ENCODE assay signal across 1 cellular context in genomic region chr2:38620282-38620977, GRCh38.
TF ChIP-seq lines count a peak whose summit lies in the region.

No MANE protein-coding gene starts in this region.

TF ChIP-seq in HepG2, 621 proteins besides CTCF, POLR2A, EP300 and RAD21 (continued from another document and continues in another):
- TF ChIP-seq, protein P1, sequence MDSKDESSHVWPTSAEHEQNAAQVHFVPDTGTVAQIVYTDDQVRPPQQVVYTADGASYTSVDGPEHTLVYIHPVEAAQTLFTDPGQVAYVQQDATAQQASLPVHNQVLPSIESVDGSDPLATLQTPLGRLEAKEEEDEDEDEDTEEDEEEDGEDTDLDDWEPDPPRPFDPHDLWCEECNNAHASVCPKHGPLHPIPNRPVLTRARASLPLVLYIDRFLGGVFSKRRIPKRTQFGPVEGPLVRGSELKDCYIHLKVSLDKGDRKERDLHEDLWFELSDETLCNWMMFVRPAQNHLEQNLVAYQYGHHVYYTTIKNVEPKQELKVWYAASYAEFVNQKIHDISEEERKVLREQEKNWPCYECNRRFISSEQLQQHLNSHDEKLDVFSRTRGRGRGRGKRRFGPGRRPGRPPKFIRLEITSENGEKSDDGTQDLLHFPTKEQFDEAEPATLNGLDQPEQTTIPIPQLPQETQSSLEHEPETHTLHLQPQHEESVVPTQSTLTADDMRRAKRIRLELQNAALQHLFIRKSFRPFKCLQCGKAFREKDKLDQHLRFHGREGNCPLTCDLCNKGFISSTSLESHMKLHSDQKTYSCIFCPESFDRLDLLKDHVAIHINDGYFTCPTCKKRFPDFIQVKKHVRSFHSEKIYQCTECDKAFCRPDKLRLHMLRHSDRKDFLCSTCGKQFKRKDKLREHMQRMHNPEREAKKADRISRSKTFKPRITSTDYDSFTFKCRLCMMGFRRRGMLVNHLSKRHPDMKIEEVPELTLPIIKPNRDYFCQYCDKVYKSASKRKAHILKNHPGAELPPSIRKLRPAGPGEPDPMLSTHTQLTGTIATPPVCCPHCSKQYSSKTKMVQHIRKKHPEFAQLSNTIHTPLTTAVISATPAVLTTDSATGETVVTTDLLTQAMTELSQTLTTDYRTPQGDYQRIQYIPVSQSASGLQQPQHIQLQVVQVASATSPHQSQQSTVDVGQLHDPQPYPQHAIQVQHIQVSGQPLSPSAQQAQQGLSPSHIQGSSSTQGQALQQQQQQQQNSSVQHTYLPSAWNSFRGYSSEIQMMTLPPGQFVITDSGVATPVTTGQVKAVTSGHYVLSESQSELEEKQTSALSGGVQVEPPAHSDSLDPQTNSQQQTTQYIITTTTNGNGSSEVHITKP (CRISPR knock-in tag; IDR thresholded peaks at IDR 0.05; ENCODE audit: low read depth), result no peak
- TF ChIP-seq ZNF569 (CRISPR knock-in tag; IDR thresholded peaks at IDR 0.05; ENCODE audit: borderline replicate concordance), result no peak
- no peak for TF ChIP-seq JUND (CRISPR knock-in tag; IDR thresholded peaks at IDR 0.05)
- TF ChIP-seq ZNF326 (CRISPR knock-in tag; IDR thresholded peaks at IDR 0.05; ENCODE audit: borderline replicate concordance), result no peak
- no peak for TF ChIP-seq MYC (CRISPR knock-in tag; IDR thresholded peaks at IDR 0.05; ENCODE audit: borderline replicate concordance)
- TF ChIP-seq ZNF562 (CRISPR knock-in tag; IDR thresholded peaks at IDR 0.05; ENCODE audit: borderline replicate concordance), result no peak
- TF ChIP-seq FIP1L1 (IDR thresholded peaks at IDR 0.05; ENCODE audit: borderline replicate concordance, insufficient read depth, low read depth, low read length), result no peak
- no peak for TF ChIP-seq ZNF432 (CRISPR knock-in tag; IDR thresholded peaks at IDR 0.05; ENCODE audit: borderline replicate concordance)
- no peak for TF ChIP-seq ZBTB44 (CRISPR knock-in tag; IDR thresholded peaks at IDR 0.05)
- TF ChIP-seq CBX5 (CRISPR knock-in tag; IDR thresholded peaks at IDR 0.05; ENCODE audit: borderline replicate concordance), result no peak
- no peak for TF ChIP-seq KMT2B (CRISPR knock-in tag; IDR thresholded peaks at IDR 0.05)
- TF ChIP-seq ZNF580 (CRISPR knock-in tag; IDR thresholded peaks at IDR 0.05; ENCODE audit: borderline replicate concordance, low read depth), result no peak
- no peak for TF ChIP-seq EEA1 (CRISPR knock-in tag; IDR thresholded peaks at IDR 0.05; ENCODE audit: borderline replicate concordance)
- no peak for TF ChIP-seq GLI4 (CRISPR knock-in tag; IDR thresholded peaks at IDR 0.05; ENCODE audit: borderline replicate concordance)
- TF ChIP-seq STAT5B (CRISPR knock-in tag; IDR thresholded peaks at IDR 0.05), result no peak
- TF ChIP-seq, protein P2, sequence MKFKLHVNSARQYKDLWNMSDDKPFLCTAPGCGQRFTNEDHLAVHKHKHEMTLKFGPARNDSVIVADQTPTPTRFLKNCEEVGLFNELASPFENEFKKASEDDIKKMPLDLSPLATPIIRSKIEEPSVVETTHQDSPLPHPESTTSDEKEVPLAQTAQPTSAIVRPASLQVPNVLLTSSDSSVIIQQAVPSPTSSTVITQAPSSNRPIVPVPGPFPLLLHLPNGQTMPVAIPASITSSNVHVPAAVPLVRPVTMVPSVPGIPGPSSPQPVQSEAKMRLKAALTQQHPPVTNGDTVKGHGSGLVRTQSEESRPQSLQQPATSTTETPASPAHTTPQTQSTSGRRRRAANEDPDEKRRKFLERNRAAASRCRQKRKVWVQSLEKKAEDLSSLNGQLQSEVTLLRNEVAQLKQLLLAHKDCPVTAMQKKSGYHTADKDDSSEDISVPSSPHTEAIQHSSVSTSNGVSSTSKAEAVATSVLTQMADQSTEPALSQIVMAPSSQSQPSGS (CRISPR knock-in tag; IDR thresholded peaks at IDR 0.05), result no peak
- no peak for TF ChIP-seq ZNF282 (IDR thresholded peaks at IDR 0.05; ENCODE audit: partially characterized antibody)
- TF ChIP-seq, protein P3, sequence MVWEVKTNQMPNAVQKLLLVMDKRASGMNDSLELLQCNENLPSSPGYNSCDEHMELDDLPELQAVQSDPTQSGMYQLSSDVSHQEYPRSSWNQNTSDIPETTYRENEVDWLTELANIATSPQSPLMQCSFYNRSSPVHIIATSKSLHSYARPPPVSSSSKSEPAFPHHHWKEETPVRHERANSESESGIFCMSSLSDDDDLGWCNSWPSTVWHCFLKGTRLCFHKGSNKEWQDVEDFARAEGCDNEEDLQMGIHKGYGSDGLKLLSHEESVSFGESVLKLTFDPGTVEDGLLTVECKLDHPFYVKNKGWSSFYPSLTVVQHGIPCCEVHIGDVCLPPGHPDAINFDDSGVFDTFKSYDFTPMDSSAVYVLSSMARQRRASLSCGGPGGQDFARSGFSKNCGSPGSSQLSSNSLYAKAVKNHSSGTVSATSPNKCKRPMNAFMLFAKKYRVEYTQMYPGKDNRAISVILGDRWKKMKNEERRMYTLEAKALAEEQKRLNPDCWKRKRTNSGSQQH (CRISPR knock-in tag; IDR thresholded peaks at IDR 0.05; ENCODE audit: low read depth), result no peak
- no peak for TF ChIP-seq MTA1 (CRISPR knock-in tag; IDR thresholded peaks at IDR 0.05; ENCODE audit: borderline replicate concordance)
- no peak for TF ChIP-seq SETDB1 (CRISPR knock-in tag; IDR thresholded peaks at IDR 0.05; ENCODE audit: borderline replicate concordance)
- TF ChIP-seq NCOA2 (CRISPR knock-in tag; IDR thresholded peaks at IDR 0.05), result peak; percentile 30; the same call in 1 of the 2 replicates
- TF ChIP-seq BCL6 (CRISPR knock-in tag; IDR thresholded peaks at IDR 0.05), result peak; percentile 96
- TF ChIP-seq ARNT (IDR thresholded peaks at IDR 0.05), result no peak
- peak; percentile 30; the same call in 1 of the 2 replicates for TF ChIP-seq SALL1 (CRISPR knock-in tag; IDR thresholded peaks at IDR 0.05)
- no peak for TF ChIP-seq NFYB (CRISPR knock-in tag; IDR thresholded peaks at IDR 0.05)
- TF ChIP-seq ZNF615 (CRISPR knock-in tag; IDR thresholded peaks at IDR 0.05; ENCODE audit: borderline replicate concordance), result no peak
- no peak for TF ChIP-seq ZNF549 (CRISPR knock-in tag; IDR thresholded peaks at IDR 0.05)
- no peak for TF ChIP-seq ZNF576 (CRISPR knock-in tag; IDR thresholded peaks at IDR 0.05)
- no peak for TF ChIP-seq ZNF713 (CRISPR knock-in tag; IDR thresholded peaks at IDR 0.05)
- no peak for TF ChIP-seq ZNF703 (CRISPR knock-in tag; IDR thresholded peaks at IDR 0.05; ENCODE audit: borderline replicate concordance)
- TF ChIP-seq ZNF234 (CRISPR knock-in tag; conservative IDR thresholded peaks at IDR 0.05), result no peak
- TF ChIP-seq ZNF33B (CRISPR knock-in tag; IDR thresholded peaks at IDR 0.05), result no peak
- no peak for TF ChIP-seq AFF4 (CRISPR knock-in tag; IDR thresholded peaks at IDR 0.05)
- TF ChIP-seq ZNF746 (CRISPR knock-in tag; IDR thresholded peaks at IDR 0.05), result no peak
- TF ChIP-seq ZBTB21 (CRISPR knock-in tag; IDR thresholded peaks at IDR 0.05), result no peak
- peak; percentile 55; the same call in 1 of the 2 replicates for TF ChIP-seq FOXA1 (IDR thresholded peaks at IDR 0.05)
- TF ChIP-seq FOXA1 (CRISPR knock-in tag; IDR thresholded peaks at IDR 0.05), result peak; percentile 71
- TF ChIP-seq ZNF331 (CRISPR knock-in tag; IDR thresholded peaks at IDR 0.05), result peak; percentile 68; the same call in 1 of the 2 replicates
- TF ChIP-seq SKI (IDR thresholded peaks at IDR 0.05; ENCODE audit: partially characterized antibody), result peak; percentile 95
- no peak for TF ChIP-seq RORA (CRISPR knock-in tag; IDR thresholded peaks at IDR 0.05)
- TF ChIP-seq, protein P4, sequence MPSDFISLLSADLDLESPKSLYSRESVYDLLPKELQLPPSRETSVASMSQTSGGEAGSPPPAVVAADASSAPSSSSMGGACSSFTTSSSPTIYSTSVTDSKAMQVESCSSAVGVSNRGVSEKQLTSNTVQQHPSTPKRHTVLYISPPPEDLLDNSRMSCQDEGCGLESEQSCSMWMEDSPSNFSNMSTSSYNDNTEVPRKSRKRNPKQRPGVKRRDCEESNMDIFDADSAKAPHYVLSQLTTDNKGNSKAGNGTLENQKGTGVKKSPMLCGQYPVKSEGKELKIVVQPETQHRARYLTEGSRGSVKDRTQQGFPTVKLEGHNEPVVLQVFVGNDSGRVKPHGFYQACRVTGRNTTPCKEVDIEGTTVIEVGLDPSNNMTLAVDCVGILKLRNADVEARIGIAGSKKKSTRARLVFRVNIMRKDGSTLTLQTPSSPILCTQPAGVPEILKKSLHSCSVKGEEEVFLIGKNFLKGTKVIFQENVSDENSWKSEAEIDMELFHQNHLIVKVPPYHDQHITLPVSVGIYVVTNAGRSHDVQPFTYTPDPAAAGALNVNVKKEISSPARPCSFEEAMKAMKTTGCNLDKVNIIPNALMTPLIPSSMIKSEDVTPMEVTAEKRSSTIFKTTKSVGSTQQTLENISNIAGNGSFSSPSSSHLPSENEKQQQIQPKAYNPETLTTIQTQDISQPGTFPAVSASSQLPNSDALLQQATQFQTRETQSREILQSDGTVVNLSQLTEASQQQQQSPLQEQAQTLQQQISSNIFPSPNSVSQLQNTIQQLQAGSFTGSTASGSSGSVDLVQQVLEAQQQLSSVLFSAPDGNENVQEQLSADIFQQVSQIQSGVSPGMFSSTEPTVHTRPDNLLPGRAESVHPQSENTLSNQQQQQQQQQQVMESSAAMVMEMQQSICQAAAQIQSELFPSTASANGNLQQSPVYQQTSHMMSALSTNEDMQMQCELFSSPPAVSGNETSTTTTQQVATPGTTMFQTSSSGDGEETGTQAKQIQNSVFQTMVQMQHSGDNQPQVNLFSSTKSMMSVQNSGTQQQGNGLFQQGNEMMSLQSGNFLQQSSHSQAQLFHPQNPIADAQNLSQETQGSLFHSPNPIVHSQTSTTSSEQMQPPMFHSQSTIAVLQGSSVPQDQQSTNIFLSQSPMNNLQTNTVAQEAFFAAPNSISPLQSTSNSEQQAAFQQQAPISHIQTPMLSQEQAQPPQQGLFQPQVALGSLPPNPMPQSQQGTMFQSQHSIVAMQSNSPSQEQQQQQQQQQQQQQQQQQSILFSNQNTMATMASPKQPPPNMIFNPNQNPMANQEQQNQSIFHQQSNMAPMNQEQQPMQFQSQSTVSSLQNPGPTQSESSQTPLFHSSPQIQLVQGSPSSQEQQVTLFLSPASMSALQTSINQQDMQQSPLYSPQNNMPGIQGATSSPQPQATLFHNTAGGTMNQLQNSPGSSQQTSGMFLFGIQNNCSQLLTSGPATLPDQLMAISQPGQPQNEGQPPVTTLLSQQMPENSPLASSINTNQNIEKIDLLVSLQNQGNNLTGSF (CRISPR knock-in tag; IDR thresholded peaks at IDR 0.05), result no peak
- TF ChIP-seq ZNF446 (CRISPR knock-in tag; IDR thresholded peaks at IDR 0.05), result no peak
- TF ChIP-seq, protein P5, sequence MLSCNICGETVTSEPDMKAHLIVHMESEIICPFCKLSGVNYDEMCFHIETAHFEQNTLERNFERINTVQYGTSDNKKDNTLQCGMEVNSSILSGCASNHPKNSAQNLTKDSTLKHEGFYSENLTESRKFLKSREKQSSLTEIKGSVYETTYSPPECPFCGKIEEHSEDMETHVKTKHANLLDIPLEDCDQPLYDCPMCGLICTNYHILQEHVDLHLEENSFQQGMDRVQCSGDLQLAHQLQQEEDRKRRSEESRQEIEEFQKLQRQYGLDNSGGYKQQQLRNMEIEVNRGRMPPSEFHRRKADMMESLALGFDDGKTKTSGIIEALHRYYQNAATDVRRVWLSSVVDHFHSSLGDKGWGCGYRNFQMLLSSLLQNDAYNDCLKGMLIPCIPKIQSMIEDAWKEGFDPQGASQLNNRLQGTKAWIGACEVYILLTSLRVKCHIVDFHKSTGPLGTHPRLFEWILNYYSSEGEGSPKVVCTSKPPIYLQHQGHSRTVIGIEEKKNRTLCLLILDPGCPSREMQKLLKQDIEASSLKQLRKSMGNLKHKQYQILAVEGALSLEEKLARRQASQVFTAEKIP (CRISPR knock-in tag; IDR thresholded peaks at IDR 0.05; ENCODE audit: borderline replicate concordance), result no peak
